In genomic region chr9:89370593-89370992, GRCh38 we compare ENCODE assay signal across 1 cellular context.
TF ChIP-seq lines count a peak whose summit lies in the region.

No MANE protein-coding gene starts in this region.

TF ChIP-seq in H1, 55 proteins besides CTCF, POLR2A, EP300 and RAD21:
- TF ChIP-seq YY1 (IDR thresholded peaks at IDR 0.05; ENCODE audit: low read depth, low read length) (no peak), BRCA1 (IDR thresholded peaks at IDR 0.05; ENCODE audit: low read depth, low read length) (no peak), SIRT6 (IDR thresholded peaks at IDR 0.05; ENCODE audit: low read length) (no peak), FOSL1 (IDR thresholded peaks at IDR 0.05; ENCODE audit: insufficient read depth, low read depth, low read length) (no peak), SP4 (IDR thresholded peaks at IDR 0.05; ENCODE audit: low read length) (no peak), TAF7 (optimal IDR thresholded peaks at IDR 0.05; ENCODE audit: borderline replicate concordance, low read depth, low read length) (no peak), SRF (IDR thresholded peaks at IDR 0.05; ENCODE audit: low read depth, low read length) (no peak)
